Comparison of ENCODE assay signal across 9 cellular contexts in the genomic region with DNA sequence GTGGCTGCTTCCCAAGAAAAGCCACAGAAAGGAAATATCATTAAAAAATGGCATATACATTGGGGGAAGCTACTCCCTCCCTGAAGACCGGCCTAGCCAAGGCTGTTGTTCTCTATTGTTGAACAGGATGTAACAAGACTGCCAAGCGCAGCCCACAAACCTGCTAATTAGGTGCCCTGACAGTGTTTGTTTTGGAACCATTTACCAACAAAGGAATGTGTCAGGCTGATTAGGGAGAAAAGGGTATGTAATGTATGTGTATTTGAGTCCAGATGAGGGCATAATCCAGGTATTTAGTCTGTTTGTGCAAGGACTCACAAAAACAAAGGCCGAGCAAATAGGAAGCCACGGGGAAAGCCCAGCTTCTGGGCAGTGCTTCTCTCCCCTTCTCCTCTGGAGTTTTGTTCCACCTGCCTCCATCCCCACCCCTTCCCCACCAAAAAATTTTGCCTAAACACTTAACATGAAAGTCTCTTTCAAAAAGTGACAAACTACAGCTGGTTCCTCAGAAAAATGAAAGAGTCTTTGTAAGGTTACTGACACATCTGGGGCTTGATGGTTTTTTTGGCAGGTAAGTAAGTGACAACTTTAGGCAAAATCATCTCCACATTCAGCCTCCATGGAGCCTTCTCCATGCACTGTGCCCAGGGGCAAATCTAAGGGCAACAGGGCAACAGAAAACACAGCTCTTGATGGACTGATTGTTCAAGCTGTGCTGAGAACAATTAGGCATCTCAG.
A peak's percentile ranks its signal among the peaks of the same experiment; 100 is the strongest.
DNase-seq lines count a peak whose midpoint lies in the region; ATAC-seq and TF ChIP-seq lines count a peak whose summit lies in the region.
"Had no signal": no experiment of that assay in that cellular context is flagged by ENCODE, and none has a peak within 500 bp of the region (broad histone marks: within the 10 kb centered on the region; RNA-seq: fewer than 3 reads in every experiment).

No MANE protein-coding gene starts in this region.

- no peaks in the 10 kb centered on the region for H3K27me3 Mint-ChIP-seq in MCF 10A (ENCODE audit: insufficient read depth, unreplicated experiment)
- H3K27me3 Mint-ChIP-seq: activated T-cell treated with anti-CD3 and anti-CD28 coated beads, Interleukin-2, amount 50 U/mL, for 24 hours had no signal

- peaks cover 16% of the 10 kb centered on the region for H3K4me1 Mint-ChIP-seq in MCF 10A (ENCODE audit: insufficient read depth, unreplicated experiment)

- no peak for TF ChIP-seq CTCF in MCF 10A (IDR thresholded peaks at IDR 0.05; ENCODE audit: unreplicated experiment)

- BruUV-seq in MCF 10A (replicated peaks; lab: Mats Ljungman, UMichigan): no TSS peak

- POLR2A ChIA-PET in MCF 10A (lab: Yijun Ruan, JAX): interaction anchor here (0.6 to 2.0 kb wide), 8 partner anchors 9 to 178 kb away, joined by 3 to 6 read pairs (median 4); a partner anchor contains a TSS

- DNase-seq in COR-L47 (lab: John Stamatoyannopoulos, UW) (peak; percentile 94), NCI-H1417 treated with DMSO at 0.1 percent for 48 hours (lab: John Stamatoyannopoulos, UW) (peak; percentile 86), MCF 10A (ENCODE audit: unreplicated experiment) (peak; percentile 93), lung microvascular endothelial cell (ENCODE audit: low read depth in 2 of 2) (peak; percentile 81 to 86), GM19238 (ENCODE audit: insufficient read length, low spot score) (no peak), HUDEP-2 (lab: John Stamatoyannopoulos, UW; ENCODE audit: unreplicated experiment in 76 of 76) (no peak), amygdala (lab: John Stamatoyannopoulos, UW) (no peak)
- DNase-seq: activated T-cell treated with anti-CD3 and anti-CD28 coated beads, Interleukin-2, amount 50 U/mL, for 24 hours had no signal

- peak overlapping the region; percentile 89 for H3K27ac Mint-ChIP-seq in MCF 10A (ENCODE audit: low read depth, unreplicated experiment)
- H3K27ac Mint-ChIP-seq: activated T-cell treated with anti-CD3 and anti-CD28 coated beads, Interleukin-2, amount 50 U/mL, for 24 hours had no signal

- peaks cover 7% of the 10 kb centered on the region for H3K36me3 Mint-ChIP-seq in MCF 10A (ENCODE audit: insufficient read depth, unreplicated experiment)

- CTCF ChIA-PET in MCF 10A (lab: Yijun Ruan, JAX): interaction anchor here (0.5 to 2.4 kb wide), 7 partner anchors 17 to 193 kb away, joined by 3 to 13 read pairs (median 5); a partner anchor contains a TSS

- no peak overlapping the region for H3K4me3 Mint-ChIP-seq in MCF 10A (ENCODE audit: unreplicated experiment)
- H3K4me3 Mint-ChIP-seq: activated T-cell treated with anti-CD3 and anti-CD28 coated beads, Interleukin-2, amount 50 U/mL, for 24 hours had no signal

- intact Hi-C loops in MCF 10A (cut with micrococcal nuclease): loop anchor here (10.0 kb wide), 1 partner anchor 83 kb away; a partner anchor contains a TSS

- H3K9me3 Mint-ChIP-seq in MCF 10A (ENCODE audit: unreplicated experiment): no peaks in the 10 kb centered on the region
- H3K9me3 Mint-ChIP-seq: activated T-cell treated with anti-CD3 and anti-CD28 coated beads, Interleukin-2, amount 50 U/mL, for 24 hours had no signal

- ATAC-seq in GM18867 (IDR thresholded peaks at IDR 0.05; ENCODE audit: unreplicated experiment): no peak

Comparison
In these comparisons a context has a peak if more than half of its experiments do, and no peak if none do; other contexts are left out.
1. DNase-seq: peak in COR-L47 (single experiment), NCI-H1417 treated with DMSO at 0.1 percent for 48 hours (single experiment), MCF 10A (single experiment) and lung microvascular endothelial cell (2 of 2); none in GM19238 (single experiment), HUDEP-2 (0 of 76) and amygdala (0 of 56).